ENCODE assay signal across 9 cellular contexts in genomic region chr16:90008708-90009145, GRCh38. TPM values are rescaled to one million over a fixed set of nuclear protein-coding genes. Genes with fewer than 3 reads are reported as not detected.
A peak's percentile ranks its signal among the peaks of the same experiment; 100 is the strongest.
DNase-seq lines count a peak whose midpoint lies in the region; ATAC-seq and TF ChIP-seq lines count a peak whose summit lies in the region.
"Had no signal": no experiment of that assay in that cellular context is flagged by ENCODE, and none has a peak within 500 bp of the region (broad histone marks: within the 10 kb centered on the region; RNA-seq: fewer than 3 reads in every experiment).

No MANE protein-coding gene starts in this region.

- TF ChIP-seq POLR2A in adrenal gland (IDR thresholded peaks at IDR 0.05): no peak

- peaks cover 14 to 16% of the 10 kb centered on the region in 2 donors for H3K4me1 Mint-ChIP-seq in immature natural killer cell

- no peaks in the 10 kb centered on the region for H3K9me3 Mint-ChIP-seq in immature natural killer cell

- no peaks in the 10 kb centered on the region for H3K9me3 ChIP-seq in adrenal gland (replicated peaks in 1 of 3)

- H3K4me1 ChIP-seq in adrenal gland (replicated peaks in 1 of 2): no peaks in the 10 kb centered on the region

- no peak overlapping the region for H3K4me3 ChIP-seq in adrenal gland

- no peaks in the 10 kb centered on the region for H3K36me3 Mint-ChIP-seq in immature natural killer cell

- peak; percentile 49 for DNase-seq in Ammon's horn (ENCODE audit: low spot score)
- peak; percentile 73 for DNase-seq in activated CD4-positive, alpha-beta T cell treated with anti-CD3 and anti-CD28 coated beads for 48 hours
- DNase-seq in immature natural killer cell: peak; percentile 53 to 68 (median 68)
- DNase-seq in NCI-H2081 (lab: John Stamatoyannopoulos, UW): no peak
- no peak for DNase-seq in sciatic nerve (ENCODE audit: low spot score)
- no peak for DNase-seq in adrenal gland

- intact Hi-C loops in sciatic nerve (cut with DNase I) (no loop called here), adrenal gland (cut with DNase I) (no loop called here)

- 69 to 87% (median 75%) methylated on average over 5 to 13 of the region's 13 CpGs for WGBS in adrenal gland, 4 donors

- no peak for TF ChIP-seq CTCF in adrenal gland (IDR thresholded peaks at IDR 0.05)

- H3K36me3 ChIP-seq in adrenal gland (replicated peaks in 1 of 2): no peaks in the 10 kb centered on the region

- H3K27me3 ChIP-seq in adrenal gland: no peaks in the 10 kb centered on the region

- H3K4me3 Mint-ChIP-seq in immature natural killer cell: peak overlapping the region; percentile 47 to 74 (median 68)

- peaks cover 4 to 11% (median 5%) of the 10 kb centered on the region in 3 donors for H3K27me3 Mint-ChIP-seq in immature natural killer cell (ENCODE audit: low read depth in 3 of 3)

- no peak overlapping the region for H3K27ac ChIP-seq in adrenal gland

- ATAC-seq in HG02571 (IDR thresholded peaks at IDR 0.05; ENCODE audit: unreplicated experiment) (peak; percentile 46), sciatic nerve (no peak), HG02588 (IDR thresholded peaks at IDR 0.05; ENCODE audit: unreplicated experiment) (no peak)
- ATAC-seq: Panc1 had no signal

- peak overlapping the region in 2 of 6 donors; percentile 8 to 55 for H3K27ac Mint-ChIP-seq in immature natural killer cell

RNA-seq across cellular contexts. Expression of gene DBNDD1, which starts 10.5 kb away (rescaled TPM):
- polyA plus RNA-seq in immature natural killer cell (not detected), adrenal gland (1 to 10 TPM; 3.3 to 6.7 (median 5.5) TPM)
- total RNA-seq in sciatic nerve (1.8 TPM), adrenal gland (10 to 100 TPM in 1 of 8 donors, 1 to 10 TPM in 7; 4.8 to 24.2 (median 8.0) TPM)

Comparison
In these comparisons a context has a peak if more than half of its experiments do, and no peak if none do; other contexts are left out.
1. DNase-seq: peak in Ammon's horn (single experiment), activated CD4-positive, alpha-beta T cell treated with anti-CD3 and anti-CD28 coated beads for 48 hours (single experiment) and immature natural killer cell (3 of 3); none in NCI-H2081 (0 of 2), sciatic nerve (single experiment) and adrenal gland (0 of 7).